Comparison of ENCODE assay signal across 21 cellular contexts in genomic region chr5:147415663-147416062, GRCh38.
DNase-seq lines count a peak whose midpoint lies in the region; ATAC-seq and TF ChIP-seq lines count a peak whose summit lies in the region.
"Had no signal": no experiment of that assay in that cellular context is flagged by ENCODE, and none has a peak within 500 bp of the region (broad histone marks: within the 10 kb centered on the region; RNA-seq: fewer than 3 reads in every experiment).

No MANE protein-coding gene starts in this region.

- H3K27ac ChIP-seq in esophagus squamous epithelium = peak overlapping the region in 3 of 4 donors; percentile 15 to 73 (median 58)
- peak overlapping the region; percentile 78 for H3K27ac ChIP-seq in rectal smooth muscle tissue (ENCODE audit: low read depth, low read length)
- H3K27ac ChIP-seq in upper lobe of right lung = no peak overlapping the region
- H3K27ac ChIP-seq: HL-60 had no signal

- H3K4me1 Mint-ChIP-seq in WTC11 = peaks cover 1% of the 10 kb centered on the region
- H3K4me1 Mint-ChIP-seq: CD14-positive monocyte had no signal

- CTCF ChIA-PET in WTC11 (lab: Charles Lee) = no interaction called here

- no peak for TF ChIP-seq POLR2A in esophagus squamous epithelium (IDR thresholded peaks at IDR 0.05)

- H3K27ac Mint-ChIP-seq in WTC11 = peak overlapping the region; percentile 63; the same call in 1 of the 2 replicates
- H3K27ac Mint-ChIP-seq: CD14-positive monocyte had no signal

- H3K4me3 ChIP-seq in esophagus squamous epithelium = no peak overlapping the region
- no peak overlapping the region for H3K4me3 ChIP-seq in rectal smooth muscle tissue (ENCODE audit: low read length)
- no peak overlapping the region for H3K4me3 ChIP-seq in upper lobe of right lung

- no peak for TF ChIP-seq CTCF in WTC11 (IDR thresholded peaks at IDR 0.05)
- no peak for TF ChIP-seq CTCF in esophagus squamous epithelium (IDR thresholded peaks at IDR 0.05)
- no peak for TF ChIP-seq CTCF in upper lobe of right lung (IDR thresholded peaks at IDR 0.05)

- H3K4me1 ChIP-seq in esophagus squamous epithelium = peaks cover 9 to 67% (median 23%) of the 10 kb centered on the region in 3 donors
- peaks cover 61% of the 10 kb centered on the region for H3K4me1 ChIP-seq in rectal smooth muscle tissue (ENCODE audit: control insufficient read depth, insufficient read depth, low read length)
- H3K4me1 ChIP-seq in upper lobe of right lung = peaks cover 25% of the 10 kb centered on the region

- intact Hi-C loops in esophagus squamous epithelium (cut with DNase I) = no loop called here
- intact Hi-C loops in upper lobe of right lung (cut with DNase I) = no loop called here

- ATAC-seq in WTC11 (no peak), upper lobe of right lung (peak; percentile 14), HG02981 (IDR thresholded peaks at IDR 0.05; ENCODE audit: unreplicated experiment) (no peak)

- DNase-seq in WTC11 (ENCODE audit: low spot score) (no peak), esophagus squamous epithelium (lab: John Stamatoyannopoulos, UW) (no peak), upper lobe of right lung (no peak), iPS-NIHi11 (ENCODE audit: low spot score) (no peak), T-helper 9 cell (no peak)
- DNase-seq: ACHN, AML-193, Caco-2, EL, HCEC 1CT, MV-4-11, NCI-H1417, NCI-H187 treated with DMSO at 0.1 percent for 48 hours, NCI-H2171, NCI-H446, OCI-M1, RPMI8226 had no signal

- H3K9me3 Mint-ChIP-seq in WTC11 = no peaks in the 10 kb centered on the region

- no peak overlapping the region for H3K9ac ChIP-seq in rectal smooth muscle tissue (ENCODE audit: low read length)

- H3K36me3 ChIP-seq in esophagus squamous epithelium (peaks cover 0 to 29% (median 0%) of the 10 kb centered on the region in 3 donors), rectal smooth muscle tissue (ENCODE audit: control insufficient read depth, insufficient read depth, low read length) (no peaks in the 10 kb centered on the region), upper lobe of right lung (no peaks in the 10 kb centered on the region)

- no peaks in the 10 kb centered on the region for H3K27me3 ChIP-seq in esophagus squamous epithelium
- H3K27me3 ChIP-seq in rectal smooth muscle tissue (ENCODE audit: control insufficient read depth, insufficient read depth, low read length) = no peaks in the 10 kb centered on the region
- H3K27me3 ChIP-seq in upper lobe of right lung = no peaks in the 10 kb centered on the region

- 70 to 86% methylated on average over 3 of the region's 3 CpGs for WGBS in esophagus squamous epithelium, 2 donors

- POLR2A ChIA-PET in WTC11 (lab: Charles Lee) = no interaction called here

- no peaks in the 10 kb centered on the region for H3K27me3 Mint-ChIP-seq in WTC11 (ENCODE audit: low read depth)

- H3K36me3 Mint-ChIP-seq in WTC11 = peaks cover 88% of the 10 kb centered on the region
- H3K36me3 Mint-ChIP-seq: CD14-positive monocyte had no signal

- no peak overlapping the region for H3K4me3 Mint-ChIP-seq in WTC11
- H3K4me3 Mint-ChIP-seq: CD14-positive monocyte had no signal

- H3K9me3 ChIP-seq in esophagus squamous epithelium (no peaks in the 10 kb centered on the region), upper lobe of right lung (no peaks in the 10 kb centered on the region)
- H3K9me3 ChIP-seq: Caco-2 had no signal

TF ChIP-seq in WTC11, 78 proteins besides CTCF, POLR2A, EP300 and RAD21:
- TF ChIP-seq NR2C2 (CRISPR knock-in tag; IDR thresholded peaks at IDR 0.05) (no peak), ATF1 (CRISPR knock-in tag; IDR thresholded peaks at IDR 0.05) (no peak), E2F5 (CRISPR knock-in tag; IDR thresholded peaks at IDR 0.05) (no peak), E2F4 (CRISPR knock-in tag; IDR thresholded peaks at IDR 0.05; ENCODE audit: borderline replicate concordance, low read depth) (no peak), ZNF317 (CRISPR knock-in tag; IDR thresholded peaks at IDR 0.05; ENCODE audit: borderline replicate concordance, low read depth) (no peak), PRRX2 (CRISPR knock-in tag; IDR thresholded peaks at IDR 0.05) (no peak)
